In the genomic region with DNA sequence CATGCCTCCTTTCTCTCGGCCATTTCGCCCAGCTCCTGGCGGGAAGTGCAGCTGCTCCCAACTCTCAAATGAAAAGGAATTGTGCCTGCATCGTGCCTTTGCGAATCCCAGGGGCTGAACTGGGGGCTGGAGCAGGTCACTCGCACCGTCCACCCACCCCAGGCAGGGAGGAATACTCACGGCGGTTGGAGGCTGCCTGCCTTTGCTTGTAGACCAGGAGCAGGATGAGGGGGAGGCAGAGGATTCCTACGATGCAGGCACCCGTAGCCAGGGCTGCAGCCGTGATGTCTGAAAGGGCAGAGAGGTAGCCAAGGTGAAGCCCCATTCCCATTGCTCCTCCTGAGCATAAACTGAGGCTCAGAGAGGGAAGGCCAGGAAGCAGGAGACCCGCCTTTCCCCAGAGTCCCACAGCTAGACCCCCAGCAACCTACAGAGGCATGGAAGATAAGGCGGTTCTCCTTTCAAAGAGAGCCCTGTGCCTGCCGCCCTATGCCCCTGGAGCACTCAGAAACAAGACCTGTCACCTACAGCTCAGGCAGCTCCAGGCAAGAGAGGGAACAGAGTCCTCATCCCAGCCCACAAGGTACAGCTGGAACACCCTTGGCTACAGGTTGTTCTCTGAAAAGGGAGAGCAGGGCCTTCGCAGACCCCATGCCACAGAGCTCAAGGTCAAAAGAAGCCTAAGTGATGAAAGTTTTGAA, we compare ENCODE assay signal across 16 cellular contexts. TPM values are rescaled to one million over a fixed set of nuclear protein-coding genes. Genes with fewer than 3 reads are reported as not detected.
DNase-seq lines count a peak whose midpoint lies in the region; ATAC-seq and TF ChIP-seq lines count a peak whose summit lies in the region.
"Had no signal": no experiment of that assay in that cellular context is flagged by ENCODE, and none has a peak within 500 bp of the region (broad histone marks: within the 10 kb centered on the region; RNA-seq: fewer than 3 reads in every experiment).

No MANE protein-coding gene starts in this region.

- no peak overlapping the region for H3K4me3 Mint-ChIP-seq in activated naive CD8-positive, alpha-beta T cell treated with anti-CD3 and anti-CD28 coated beads for 36 hours
- no peak overlapping the region for H3K4me3 Mint-ChIP-seq in endothelial cell (ENCODE audit: unreplicated experiment)
- H3K4me3 Mint-ChIP-seq: HFFc6 had no signal

- WGBS in upper lobe of left lung, 2 donors = 86 to 95% methylated on average over 10 to 16 of the region's 16 CpGs

- no peak overlapping the region for H3K4me3 ChIP-seq in lower lobe of right lung
- H3K4me3 ChIP-seq in upper lobe of left lung = no peak overlapping the region

- H3K4me1 ChIP-seq in lower lobe of right lung = peaks cover 83% of the 10 kb centered on the region
- H3K4me1 ChIP-seq in upper lobe of left lung = peaks cover 64 to 82% (median 67%) of the 10 kb centered on the region in 4 donors

- DNase-seq in Right ventricle myocardium superior = peak; percentile 36
- DNase-seq in cardiac septum (ENCODE audit: low spot score) = no peak
- DNase-seq in activated naive CD8-positive, alpha-beta T cell treated with anti-CD3 and anti-CD28 coated beads for 36 hours = no peak
- DNase-seq in lower lobe of right lung = no peak
- DNase-seq in upper lobe of left lung = no peak
- no peak for DNase-seq in NCI-H1417 (lab: John Stamatoyannopoulos, UW)
- DNase-seq in endothelial cell (ENCODE audit: low spot score) = no peak
- DNase-seq: activated CD4-positive, alpha-beta T cell treated with anti-CD3 and anti-CD28 coated beads, Interleukin-2, amount 50 U/mL, for 4 hours; activated gamma-delta T cell treated with Interleukin-2 at 50 U/mL for 16 hours; HFFc6; hippocampal formation; NCI-H2081 treated with DMSO at 0.1 percent for 48 hours; T-helper 2 cell had no signal

- no peaks in the 10 kb centered on the region for H3K27me3 ChIP-seq in lower lobe of right lung (ENCODE audit: low read depth)
- no peaks in the 10 kb centered on the region for H3K27me3 ChIP-seq in upper lobe of left lung

- peaks cover 45% of the 10 kb centered on the region for H3K36me3 Mint-ChIP-seq in activated naive CD8-positive, alpha-beta T cell treated with anti-CD3 and anti-CD28 coated beads for 36 hours
- peaks cover 24% of the 10 kb centered on the region for H3K36me3 Mint-ChIP-seq in endothelial cell (ENCODE audit: low read depth, unreplicated experiment)

- TF ChIP-seq CTCF in lower lobe of right lung (IDR thresholded peaks at IDR 0.05) (no peak), upper lobe of left lung (IDR thresholded peaks at IDR 0.05) (no peak), endothelial cell (IDR thresholded peaks at IDR 0.05; ENCODE audit: unreplicated experiment) (no peak)

- H3K36me3 ChIP-seq in lower lobe of right lung (peaks cover 72% of the 10 kb centered on the region), upper lobe of left lung (peaks cover 3 to 81% (median 24%) of the 10 kb centered on the region in 4 donors)

- H3K9me3 Mint-ChIP-seq in activated naive CD8-positive, alpha-beta T cell treated with anti-CD3 and anti-CD28 coated beads for 36 hours = no peaks in the 10 kb centered on the region
- H3K9me3 Mint-ChIP-seq in endothelial cell (ENCODE audit: unreplicated experiment) = no peaks in the 10 kb centered on the region

- TF ChIP-seq EP300 in upper lobe of left lung (IDR thresholded peaks at IDR 0.05) = no peak

- TF ChIP-seq POLR2A in upper lobe of left lung (IDR thresholded peaks at IDR 0.05) = no peak

- H3K9me3 ChIP-seq in lower lobe of right lung (no peaks in the 10 kb centered on the region), upper lobe of left lung (no peaks in the 10 kb centered on the region)

- ATAC-seq in Right ventricle myocardium superior (ENCODE audit: poor library complexity) (no peak), lower lobe of right lung (no peak), upper lobe of left lung (ENCODE audit: low FRiP score in 2 of 2) (no peak), GM18861 (IDR thresholded peaks at IDR 0.05; ENCODE audit: unreplicated experiment) (no peak)

- H3K27ac ChIP-seq in lower lobe of right lung = peak overlapping the region; percentile 80
- H3K27ac ChIP-seq in upper lobe of left lung = peak overlapping the region; percentile 81 to 90 (median 86)
- H3K27ac ChIP-seq: RWPE1 had no signal

- intact Hi-C loops in Right ventricle myocardium superior (cut with DNase I) (no loop called here), cardiac septum (cut with DNase I) (no loop called here), lower lobe of right lung (cut with DNase I) (no loop called here)

- peaks cover 89% of the 10 kb centered on the region for H3K4me1 Mint-ChIP-seq in activated naive CD8-positive, alpha-beta T cell treated with anti-CD3 and anti-CD28 coated beads for 36 hours
- H3K4me1 Mint-ChIP-seq in endothelial cell (ENCODE audit: unreplicated experiment) = peaks cover 31% of the 10 kb centered on the region

- H3K27ac Mint-ChIP-seq in activated naive CD8-positive, alpha-beta T cell treated with anti-CD3 and anti-CD28 coated beads for 36 hours = peak overlapping the region; percentile 84
- H3K27ac Mint-ChIP-seq in endothelial cell (ENCODE audit: unreplicated experiment) = no peak overlapping the region
- H3K27ac Mint-ChIP-seq: HFFc6 had no signal

- H3K27me3 Mint-ChIP-seq in activated naive CD8-positive, alpha-beta T cell treated with anti-CD3 and anti-CD28 coated beads for 36 hours = no peaks in the 10 kb centered on the region
- peaks cover 10% of the 10 kb centered on the region for H3K27me3 Mint-ChIP-seq in endothelial cell (ENCODE audit: unreplicated experiment)

RNA-seq across cellular contexts. Expression of a gene that starts 18.0 kb away (rescaled TPM):
- total RNA-seq in Right ventricle myocardium superior = 116 TPM
- 63.0 TPM for total RNA-seq in cardiac septum
- 10 to 100 TPM; 41.4 to 47.3 TPM for total RNA-seq in activated naive CD8-positive, alpha-beta T cell treated with anti-CD3 and anti-CD28 coated beads for 36 hours
- 117 TPM for total RNA-seq in lower lobe of right lung
- total RNA-seq in upper lobe of left lung = 100 to 1,000 TPM in 2 of 6 donors, 10 to 100 TPM in 4; 51.7 to 167 (median 92.5) TPM
- 86.1 TPM for total RNA-seq in endothelial cell (ENCODE audit: unreplicated experiment)

RNA-seq across cellular contexts. Expression of a gene that starts 35.8 kb away (rescaled TPM):
- total RNA-seq in Right ventricle myocardium superior (0.05 TPM), cardiac septum (not detected), lower lobe of right lung (0.32 TPM), upper lobe of left lung (1 to 10 TPM in 1 of 6 donors, under 1 TPM in 4, not detected in 1; 0.15 to 1.0 (median 0.44) TPM), endothelial cell (ENCODE audit: unreplicated experiment) (0.15 TPM)
- under 1 TPM; 0.24 to 0.41 TPM for total RNA-seq in activated naive CD8-positive, alpha-beta T cell treated with anti-CD3 and anti-CD28 coated beads for 36 hours
- total RNA-seq: HFFc6, lung microvascular endothelial cell had no signal
